9 cellular contexts compared by ENCODE assay signal in the genomic region with DNA sequence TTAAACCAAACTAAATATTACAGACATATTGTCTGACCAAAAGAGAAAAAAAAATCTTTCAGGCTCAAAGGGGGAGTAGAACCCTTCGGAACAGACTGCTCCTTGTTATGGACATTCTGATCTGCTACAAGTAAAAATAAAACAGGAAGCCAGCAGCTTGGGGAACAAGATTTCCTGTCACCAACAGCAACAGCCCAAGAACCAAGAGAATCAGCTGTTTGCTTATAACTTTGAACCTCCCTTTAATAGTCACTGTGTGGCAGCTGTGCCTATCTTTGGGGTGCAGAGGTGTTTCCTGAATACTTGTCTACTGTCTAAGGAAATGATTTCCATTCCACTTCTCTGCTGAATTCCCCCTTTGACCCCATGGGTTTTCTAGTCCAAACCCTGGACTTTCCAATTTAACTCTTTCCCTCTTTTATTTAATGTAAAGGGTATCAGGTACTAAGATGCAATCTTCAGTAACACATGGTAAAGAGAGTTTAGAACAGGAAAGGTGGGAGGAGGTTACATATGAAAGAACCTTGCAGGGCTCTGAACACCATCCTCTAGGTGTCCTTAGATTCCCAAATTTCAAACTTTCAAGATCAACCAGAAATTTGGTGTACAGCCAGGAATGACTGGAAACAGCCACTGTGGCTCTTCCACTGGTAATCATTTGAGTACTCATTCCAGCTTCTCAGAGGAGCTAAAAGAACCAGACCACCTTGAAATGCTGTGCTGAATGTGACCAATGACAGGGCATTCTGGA. TPM values are rescaled to one million over a fixed set of nuclear protein-coding genes. Genes with fewer than 3 reads are reported as not detected.
DNase-seq lines count a peak whose midpoint lies in the region; ATAC-seq, FAIRE-seq and TF ChIP-seq lines count a peak whose summit lies in the region.
"Had no signal": no experiment of that assay in that cellular context is flagged by ENCODE, and none has a peak within 500 bp of the region (broad histone marks: within the 10 kb centered on the region; RNA-seq: fewer than 3 reads in every experiment).

No MANE protein-coding gene starts in this region.

- H3K79me2 ChIP-seq in GM12878 (ENCODE audit: control insufficient read depth, insufficient read depth, low read length) = peaks cover 87% of the 10 kb centered on the region

- in situ Hi-C loops in GM12878 (cut with MboI) = no loop called here

- H3K9me3 ChIP-seq in GM12878 (replicated peaks; ENCODE audit: control insufficient read depth, insufficient read depth, low read length) = no peaks in the 10 kb centered on the region

- no peak for FAIRE-seq in GM12878 (lab: Jason Lieb, UNC)
- FAIRE-seq: G401.6 had no signal

- TF ChIP-seq CTCF in GM12878 (IDR thresholded peaks at IDR 0.05 in 2 of 3, conservative IDR thresholded peaks at IDR 0.05 in 1 of 3; ENCODE audit: control insufficient read depth in 2 of 3, extremely low read depth in 1 of 3, insufficient read depth in 1 of 3, low read depth in 3 of 3, low read length in 3 of 3) (0 out of 6 replicates have a peak, but pooled peaks of 1 of the 3 experiments have one; percentile 1), omental fat pad (IDR thresholded peaks at IDR 0.05) (no peak)

- no peak overlapping the region for H2AFZ ChIP-seq in GM12878 (ENCODE audit: control insufficient read depth, low read depth, low read length)

- H3K27me3 ChIP-seq in GM12878 (replicated peaks in 1 of 2; ENCODE audit: control insufficient read depth in 2 of 2, insufficient read depth in 2 of 2, low read length in 1 of 2) = no peaks in the 10 kb centered on the region

- intact Hi-C loops in GM12878 (cut with micrococcal nuclease; ENCODE audit: unreplicated experiment) = no loop called here

- no peaks in the 10 kb centered on the region for H4K20me1 ChIP-seq in GM12878 (ENCODE audit: control insufficient read depth, insufficient read depth)

- RAD21 ChIA-PET in GM12878 (lab: Charles Lee; ENCODE audit: unreplicated experiment) = interaction anchor here (0.8 to 6.3 kb wide), 17 partner anchors 9 to 175 kb away, joined by 3 to 47 read pairs (median 4); partner anchors contain the start of gene WASF2

- H3K36me3 ChIP-seq in GM12878 (ENCODE audit: control insufficient read depth in 2 of 2, insufficient read depth in 2 of 2, low read length in 1 of 2) = peaks cover 6 to 21% of the 10 kb centered on the region in 2 experiments

- peaks cover 76% of the 10 kb centered on the region for H3K4me1 ChIP-seq in GM12878 (ENCODE audit: control insufficient read depth, insufficient read depth, low read length)

- peak overlapping the region; percentile 59 for H3K27ac ChIP-seq in GM12878 (ENCODE audit: control insufficient read depth, insufficient read depth)

- BruUV-seq in GM12878 (replicated peaks; lab: Mats Ljungman, UMichigan) = no TSS peak

- WGBS in GM12878 (ENCODE audit: insufficient coverage, insufficient replicate concordance, low lambda C conversion rate, missing lambda C conversion rate) = 6% methylated on average over 1 of the region's 1 CpG

- H3K4me3 ChIP-seq in GM12878 = peak overlapping the region; percentile 12; the same call in 1 of the 2 replicates

- no peak for TF ChIP-seq EP300 in GM12878 (IDR thresholded peaks at IDR 0.05; ENCODE audit: borderline replicate concordance in 1 of 2, control insufficient read depth in 1 of 2, low read depth in 2 of 2, low read length in 2 of 2)

- DNase-seq in stimulated activated naive CD4-positive, alpha-beta T cell (lab: John Stamatoyannopoulos, UW) = peak in 4 of 6 experiments; percentile 25 to 70 (median 65)
- no peak for DNase-seq in stimulated activated naive CD4-positive, alpha-beta T cell treated with Interleukin-2 at 50 U/mL for 16 hours (lab: John Stamatoyannopoulos, UW)
- no peak for DNase-seq in GM12878 (ENCODE audit: low read depth, low spot score)
- DNase-seq in medulla oblongata (ENCODE audit: extremely low spot score) = peak; percentile 83
- DNase-seq in omental fat pad (ENCODE audit: low spot score) = no peak
- no peak for DNase-seq in NCI-H2171 treated with DMSO at 0.1 percent for 48 hours (lab: John Stamatoyannopoulos, UW)

- H3K4me2 ChIP-seq in GM12878 (ENCODE audit: control insufficient read depth, insufficient read depth) = peak overlapping the region; percentile 17

- TF ChIP-seq POLR2A in GM12878 (IDR thresholded peaks at IDR 0.05; ENCODE audit: low read depth, low read length) = no peak

- ATAC-seq in GM12878 (peak; percentile 63), HG03442 (IDR thresholded peaks at IDR 0.05; ENCODE audit: unreplicated experiment) (no peak), omental fat pad (ENCODE audit: low FRiP score) (no peak), HG02938 (IDR thresholded peaks at IDR 0.05; ENCODE audit: unreplicated experiment) (no peak)

- peak overlapping the region; percentile 32; the same call in 1 of the 2 replicates for H3K9ac ChIP-seq in GM12878 (ENCODE audit: control insufficient read depth, insufficient read depth, low read length)

- POLR2A ChIA-PET in GM12878 (lab: Charles Lee) = interaction anchor here (0.6 to 5.4 kb wide), 14 partner anchors 8 to 255 kb away, joined by 3 to 43 read pairs (median 4); no protein-coding TSS in a partner anchor

- CTCF ChIA-PET in GM12878 (lab: Yijun Ruan, JAX) = interaction anchor here (0.5 to 18.9 kb wide), 17 partner anchors 9 to 232 kb away, joined by 3 to 240 read pairs (median 5); partner anchors contain the start of gene MAP3K6

- SMC1A ChIA-PET in GM12878 (lab: Charles Lee; ENCODE audit: uncharacterized antibody, unreplicated experiment) = interaction anchor here (0.6 to 22.2 kb wide), 10 partner anchors 11 to 234 kb away, joined by 3 to 470 read pairs (median 10); partner anchors contain the start of gene WASF2

- TF ChIP-seq RAD21 in GM12878 (IDR thresholded peaks at IDR 0.05; ENCODE audit: insufficient read depth, low read depth, low read length) = 0 out of 2 replicates have a peak, but pooled peaks have one; percentile 7

RNA-seq across cellular contexts. Expression of gene GPR3, which starts 38.7 kb away (rescaled TPM):
- 0.37 and 0.69 TPM in 2 replicates for total RNA-seq in GM12878 (2013; cell fraction: nucleolus; rRNA removed)
- total RNA-seq in GM12878 (2014; rRNA removed) = 0.16 and 0.45 TPM in 2 replicates
- total RNA-seq in GM12878 (2014; rRNA removed; fragmentation: Illumina TruSeq; extraction: Trizol) = 0.14 TPM in 1 of 2 replicates, not detected in the other
- 0.33 and 0.56 TPM in 2 replicates for total RNA-seq in GM12878 (2021)
- polyA plus RNA-seq in GM12878 (2011; ENCODE audit: low read depth) = not detected
- 0.48 and 1.4 TPM in 2 replicates for polyA plus RNA-seq in GM12878 (2011; rRNA removed)
- 2.5 TPM in 2 replicates for polyA plus RNA-seq in GM12878 (2011; cell fraction: cytosol; rRNA removed)
- polyA plus RNA-seq in GM12878 (2011; cell fraction: nucleus; rRNA removed) = 3.4 and 4.4 TPM in 2 replicates
- 0.27 and 0.37 TPM in 2 replicates for polyA plus RNA-seq in GM12878 (2012)
- 0.40 and 0.57 TPM in 2 replicates for polyA plus RNA-seq in GM12878 (2014; fragmentation: Illumina TruSeq; extraction: Trizol)
- not detected for polyA plus RNA-seq in GM12878 (2014; fragmentation: Nextera tagmentation; extraction: Ambion mirVana)
- polyA plus RNA-seq in GM12878 (2014; rRNA removed) = 0.44 and 0.63 TPM in 2 replicates
- polyA plus RNA-seq in GM12878 (2016; fragmentation: Nextera tagmentation; extraction: Ambion mirVana) = under 1 TPM; 0.72 to 0.96 TPM
- 1.8 and 1.9 TPM in 2 replicates for polyA minus RNA-seq in GM12878 (2011; rRNA and poly(A)+ RNA removed)
- polyA minus RNA-seq in GM12878 (2011; cell fraction: cytosol; rRNA and poly(A)+ RNA removed) = 0.73 and 1.6 TPM in 2 replicates
- 1.5 and 2.7 TPM in 2 replicates for polyA minus RNA-seq in GM12878 (2011; cell fraction: nucleus; rRNA and poly(A)+ RNA removed)
- 1 to 10 TPM in 1 of 4 donors, under 1 TPM in 2, not detected in 1; 0.19 to 1.3 (median 0.65) TPM for total RNA-seq in omental fat pad

RNA-seq across cellular contexts. Expression of gene CD164L2, which starts 47.9 kb away (rescaled TPM):
- not detected in 2 replicates for total RNA-seq in GM12878 (2013; cell fraction: nucleolus; rRNA removed)
- total RNA-seq in GM12878 (2014; rRNA removed) (not detected in 2 replicates), GM12878 (2014; rRNA removed; fragmentation: Illumina TruSeq; extraction: Trizol) (not detected in 2 replicates), GM12878 (2021) (not detected in 2 replicates), omental fat pad (not detected)
- polyA plus RNA-seq in GM12878 (2011; ENCODE audit: low read depth) = not detected
- polyA plus RNA-seq in GM12878 (2011; rRNA removed) (not detected in 2 replicates), GM12878 (2014; fragmentation: Illumina TruSeq; extraction: Trizol) (not detected in 2 replicates), GM12878 (2014; fragmentation: Nextera tagmentation; extraction: Ambion mirVana) (not detected), GM12878 (2014; rRNA removed) (not detected in 2 replicates), GM12878 (2016; fragmentation: Nextera tagmentation; extraction: Ambion mirVana) (not detected)
- not detected in 2 replicates for polyA plus RNA-seq in GM12878 (2011; cell fraction: cytosol; rRNA removed)
- not detected in 2 replicates for polyA plus RNA-seq in GM12878 (2011; cell fraction: nucleus; rRNA removed)
- 0.07 TPM in 1 of 2 replicates, not detected in the other for polyA plus RNA-seq in GM12878 (2012)
- not detected in 2 replicates for polyA minus RNA-seq in GM12878 (2011; rRNA and poly(A)+ RNA removed)
- polyA minus RNA-seq in GM12878 (2011; cell fraction: cytosol; rRNA and poly(A)+ RNA removed) = not detected in 2 replicates
- not detected in 2 replicates for polyA minus RNA-seq in GM12878 (2011; cell fraction: nucleus; rRNA and poly(A)+ RNA removed)

RNA-seq across cellular contexts. Expression of gene FCN3, which starts 56.5 kb away (rescaled TPM):
- total RNA-seq in GM12878 (2013; cell fraction: nucleolus; rRNA removed) = not detected in 2 replicates
- not detected in 2 replicates for total RNA-seq in GM12878 (2014; rRNA removed)
- not detected in 2 replicates for total RNA-seq in GM12878 (2014; rRNA removed; fragmentation: Illumina TruSeq; extraction: Trizol)
- total RNA-seq in GM12878 (2021) = 0.28 and 0.32 TPM in 2 replicates
- not detected for polyA plus RNA-seq in GM12878 (2011; ENCODE audit: low read depth)
- polyA plus RNA-seq in GM12878 (2011; rRNA removed) = not detected in 2 replicates
- polyA plus RNA-seq in GM12878 (2011; cell fraction: cytosol; rRNA removed) = not detected in 2 replicates
- polyA plus RNA-seq in GM12878 (2011; cell fraction: nucleus; rRNA removed) = 0.12 TPM in 1 of 2 replicates, not detected in the other
- polyA plus RNA-seq in GM12878 (2012) = not detected in 2 replicates
- not detected in 2 replicates for polyA plus RNA-seq in GM12878 (2014; fragmentation: Illumina TruSeq; extraction: Trizol)
- not detected for polyA plus RNA-seq in GM12878 (2014; fragmentation: Nextera tagmentation; extraction: Ambion mirVana)
- polyA plus RNA-seq in GM12878 (2014; rRNA removed) = not detected in 2 replicates
- polyA plus RNA-seq in GM12878 (2016; fragmentation: Nextera tagmentation; extraction: Ambion mirVana) = not detected
- polyA minus RNA-seq in GM12878 (2011; rRNA and poly(A)+ RNA removed) = not detected in 2 replicates
- polyA minus RNA-seq in GM12878 (2011; cell fraction: cytosol; rRNA and poly(A)+ RNA removed) = not detected in 2 replicates
- not detected in 2 replicates for polyA minus RNA-seq in GM12878 (2011; cell fraction: nucleus; rRNA and poly(A)+ RNA removed)
- total RNA-seq in omental fat pad = 100 to 1,000 TPM in 1 of 4 donors, 10 to 100 TPM in 3; 33.1 to 451 (median 75.9) TPM

RNA-seq across cellular contexts. Expression of gene WASF2, which starts 58.9 kb away (rescaled TPM):
- total RNA-seq in GM12878 (2013; cell fraction: nucleolus; rRNA removed) = 39.0 and 40.1 TPM in 2 replicates
- total RNA-seq in GM12878 (2014; rRNA removed) (13.5 and 15.6 TPM in 2 replicates), GM12878 (2014; rRNA removed; fragmentation: Illumina TruSeq; extraction: Trizol) (18.4 TPM in 2 replicates), GM12878 (2021) (111 and 112 TPM in 2 replicates), omental fat pad (10 to 100 TPM; 43.4 to 87.8 (median 60.5) TPM)
- 40.7 TPM for polyA plus RNA-seq in GM12878 (2011; ENCODE audit: low read depth)
- polyA plus RNA-seq in GM12878 (2011; rRNA removed) (20.9 and 40.8 TPM in 2 replicates), GM12878 (2014; fragmentation: Illumina TruSeq; extraction: Trizol) (67.6 and 74.8 TPM in 2 replicates), GM12878 (2014; fragmentation: Nextera tagmentation; extraction: Ambion mirVana) (1 to 10 TPM; 7.0 to 9.3 TPM), GM12878 (2014; rRNA removed) (33.4 and 43.0 TPM in 2 replicates), GM12878 (2016; fragmentation: Nextera tagmentation; extraction: Ambion mirVana) (100 to 1,000 TPM in 1 of 2 experiments, 10 to 100 TPM in 1; 98.6 to 103 TPM)
- 28.5 and 41.3 TPM in 2 replicates for polyA plus RNA-seq in GM12878 (2011; cell fraction: cytosol; rRNA removed)
- 41.7 and 42.5 TPM in 2 replicates for polyA plus RNA-seq in GM12878 (2011; cell fraction: nucleus; rRNA removed)
- polyA plus RNA-seq in GM12878 (2012) = 65.1 and 69.9 TPM in 2 replicates
- 39.4 and 44.4 TPM in 2 replicates for polyA minus RNA-seq in GM12878 (2011; rRNA and poly(A)+ RNA removed)
- polyA minus RNA-seq in GM12878 (2011; cell fraction: cytosol; rRNA and poly(A)+ RNA removed) = 24.8 and 27.0 TPM in 2 replicates
- 14.0 and 24.9 TPM in 2 replicates for polyA minus RNA-seq in GM12878 (2011; cell fraction: nucleus; rRNA and poly(A)+ RNA removed)

Comparison
In these comparisons a context has a peak if more than half of its experiments do, and no peak if none do; other contexts are left out.
1. DNase-seq: peak in stimulated activated naive CD4-positive, alpha-beta T cell (4 of 6) and medulla oblongata (single experiment); none in stimulated activated naive CD4-positive, alpha-beta T cell treated with Interleukin-2 at 50 U/mL for 16 hours (single experiment), GM12878 (single experiment), omental fat pad (single experiment) and NCI-H2171 treated with DMSO at 0.1 percent for 48 hours (single experiment).
2. RNA of gene FCN3, which starts 56.5 kb away (total RNA-seq): 33.1 to 451 TPM in omental fat pad; 0.28 to 0.32 TPM in GM12878; every median in the first group is over 10 times any median in the second.